In genomic region chr20:57090590-57091560, GRCh38 we compare ENCODE assay signal across 17 cellular contexts.
DNase-seq lines count a peak whose midpoint lies in the region; ATAC-seq, FAIRE-seq and TF ChIP-seq lines count a peak whose summit lies in the region.
"Had no signal": no experiment of that assay in that cellular context is flagged by ENCODE, and none has a peak within 500 bp of the region (broad histone marks: within the 10 kb centered on the region; RNA-seq: fewer than 3 reads in every experiment).

No MANE protein-coding gene starts in this region.

- in situ Hi-C loops in GM12878 (cut with MboI), result no loop called here
- in situ Hi-C loops in HAP-1 (cut with MboI; ENCODE audit: low sequenced_read_pairs), result loop anchor here (10.0 to 25.0 kb wide), 2 partner anchors 396 to 504 kb away; no protein-coding TSS in a partner anchor

- peaks cover 6% of the 10 kb centered on the region for H3K9me3 Mint-ChIP-seq in activated CD4-positive, alpha-beta T cell treated with anti-CD3 and anti-CD28 coated beads, Interleukin-2, amount 10 ng/mL, durations not matched to agents 24 days and 14 days

- no peak for DNase-seq in activated CD4-positive, alpha-beta T cell treated with anti-CD3 and anti-CD28 coated beads, Interleukin-2, amount 10 ng/mL, durations not matched to agents 24 days and 14 days
- DNase-seq in activated CD4-positive, alpha-beta T cell treated with anti-CD3 and anti-CD28 coated beads, Interleukin-2, amount 50 U/mL, for 1 hour, result no peak
- DNase-seq in HCT116 (ENCODE audit: low read depth, low spot score) (no peak), GM12878 (ENCODE audit: low read depth, low spot score) (no peak), posterior vena cava (ENCODE audit: low spot score) (peak; percentile 26), HAP-1 (ENCODE audit: low spot score in 2 of 2) (no peak), esophagus muscularis mucosa (ENCODE audit: extremely low spot score) (no peak)
- DNase-seq: activated gamma-delta T cell treated with Interleukin-2 at 50 U/mL for 16 hours; effector memory CD4-positive, alpha-beta T cell; MG63; NCI-H146; NCI-H2171 treated with DMSO at 0.1 percent for 48 hours; SHP77 had no signal

- no peak overlapping the region; the same call in 1 of the 2 replicates for H3K27ac ChIP-seq in HCT116 (ENCODE audit: low read depth, low read length)
- no peak overlapping the region for H3K27ac ChIP-seq in GM12878 (ENCODE audit: control insufficient read depth, insufficient read depth)
- H3K27ac ChIP-seq in esophagus muscularis mucosa (replicated peaks in 1 of 4), result no peak overlapping the region
- H3K27ac ChIP-seq: ascending aorta had no signal

- H3K36me3 ChIP-seq in HCT116 (ENCODE audit: control insufficient read depth in 1 of 2, insufficient read depth in 2 of 2, low read length in 2 of 2), result no peaks in the 10 kb centered on the region
- no peaks in the 10 kb centered on the region for H3K36me3 ChIP-seq in GM12878 (ENCODE audit: control insufficient read depth in 2 of 2, insufficient read depth in 2 of 2, low read length in 1 of 2)
- no peaks in the 10 kb centered on the region for H3K36me3 ChIP-seq in HAP-1 (replicated peaks)
- no peaks in the 10 kb centered on the region for H3K36me3 ChIP-seq in esophagus muscularis mucosa
- H3K36me3 ChIP-seq: ascending aorta, MG63 had no signal

- TF ChIP-seq EP300 in GM12878 (IDR thresholded peaks at IDR 0.05; ENCODE audit: borderline replicate concordance in 1 of 2, control insufficient read depth in 1 of 2, low read depth in 2 of 2, low read length in 2 of 2) (no peak), esophagus muscularis mucosa (IDR thresholded peaks at IDR 0.05) (no peak)

- BruUV-seq in HCT116 (replicated peaks; lab: Mats Ljungman, UMichigan) (no TSS peak), GM12878 (replicated peaks; lab: Mats Ljungman, UMichigan) (no TSS peak)

- SMC1A ChIA-PET in GM12878 (lab: Charles Lee; ENCODE audit: uncharacterized antibody, unreplicated experiment), result interaction anchor here (0.9 to 2.2 kb wide), 3 partner anchors 244 to 255 kb away, joined by 3 to 7 read pairs (median 5); no protein-coding TSS in a partner anchor

- H3K4me2 ChIP-seq in HCT116 (ENCODE audit: low read length), result no peak overlapping the region
- H3K4me2 ChIP-seq in GM12878 (ENCODE audit: control insufficient read depth, insufficient read depth), result no peak overlapping the region

- H3K27me3 Mint-ChIP-seq in activated CD4-positive, alpha-beta T cell treated with anti-CD3 and anti-CD28 coated beads, Interleukin-2, amount 10 ng/mL, durations not matched to agents 24 days and 14 days, result peaks cover 7% of the 10 kb centered on the region

- POLR2A ChIA-PET in HCT116 (lab: Charles Lee) (interaction anchor here (1.2 kb wide), 1 partner anchor 256 kb away, joined by 4 read pairs; no protein-coding TSS in a partner anchor), GM12878 (lab: Charles Lee) (no interaction called here)

- FAIRE-seq in GM12878 (lab: Jason Lieb, UNC), result no peak
- FAIRE-seq: A204.1, GM19239 had no signal

- H4K20me1 ChIP-seq in HCT116 (ENCODE audit: insufficient read depth), result no peaks in the 10 kb centered on the region
- H4K20me1 ChIP-seq in GM12878 (ENCODE audit: control insufficient read depth, insufficient read depth), result no peaks in the 10 kb centered on the region

- H3K27ac Mint-ChIP-seq in activated CD4-positive, alpha-beta T cell treated with anti-CD3 and anti-CD28 coated beads, Interleukin-2, amount 10 ng/mL, durations not matched to agents 24 days and 14 days, result peak overlapping the region; percentile 96

- WGBS in GM12878 (ENCODE audit: insufficient coverage, insufficient replicate concordance, low lambda C conversion rate, missing lambda C conversion rate), result 48% methylated on average over 14 of the region's 25 CpGs
- WGBS in esophagus muscularis mucosa, result 83% methylated on average over 25 of the region's 25 CpGs

- H3K9me2 ChIP-seq in HCT116 (ENCODE audit: insufficient read depth), result no peaks in the 10 kb centered on the region

- H3K36me3 Mint-ChIP-seq in activated CD4-positive, alpha-beta T cell treated with anti-CD3 and anti-CD28 coated beads, Interleukin-2, amount 10 ng/mL, durations not matched to agents 24 days and 14 days (ENCODE audit: low read depth), result peaks cover 6% of the 10 kb centered on the region

- no peaks in the 10 kb centered on the region for H3K27me3 ChIP-seq in HCT116 (ENCODE audit: insufficient read depth, low read length)
- no peaks in the 10 kb centered on the region for H3K27me3 ChIP-seq in GM12878 (replicated peaks in 1 of 2; ENCODE audit: control insufficient read depth in 2 of 2, insufficient read depth in 2 of 2, low read length in 1 of 2)
- peaks cover 3% of the 10 kb centered on the region; the same call in 1 of the 2 replicates for H3K27me3 ChIP-seq in HAP-1 (ENCODE audit: low read depth)
- H3K27me3 ChIP-seq in esophagus muscularis mucosa, result peaks cover 0 to 57% (median 0%) of the 10 kb centered on the region in 4 donors
- H3K27me3 ChIP-seq: ascending aorta, MG63 had no signal

- H3K4me1 Mint-ChIP-seq in activated CD4-positive, alpha-beta T cell treated with anti-CD3 and anti-CD28 coated beads, Interleukin-2, amount 10 ng/mL, durations not matched to agents 24 days and 14 days, result peaks cover 11% of the 10 kb centered on the region

- H3K4me1 ChIP-seq in HCT116 (ENCODE audit: control insufficient read depth in 1 of 2, insufficient read depth in 2 of 2, low read length in 2 of 2), result peaks cover 2 to 23% of the 10 kb centered on the region in 2 experiments; a peak in 2 of 4 replicates
- no peaks in the 10 kb centered on the region for H3K4me1 ChIP-seq in GM12878 (ENCODE audit: control insufficient read depth, insufficient read depth, low read length)
- no peaks in the 10 kb centered on the region; the same call in 1 of the 2 replicates for H3K4me1 ChIP-seq in HAP-1
- peaks cover 0 to 11% (median 7%) of the 10 kb centered on the region in 4 donors for H3K4me1 ChIP-seq in esophagus muscularis mucosa
- H3K4me1 ChIP-seq: ascending aorta had no signal

- CTCF ChIA-PET in HCT116 (lab: Charles Lee), result interaction anchor here (1.2 to 3.2 kb wide), 8 partner anchors 12 to 260 kb away, joined by 4 to 100 read pairs (median 8); partner anchors contain the start of gene RAE1
- CTCF ChIA-PET in GM12878 (lab: Yijun Ruan, JAX), result interaction anchor here (0.8 to 2.1 kb wide), 13 partner anchors 14 to 509 kb away, joined by 3 to 17 read pairs (median 5); no protein-coding TSS in a partner anchor

- H3K79me2 ChIP-seq in HCT116 (ENCODE audit: insufficient read depth, low read length) (no peaks in the 10 kb centered on the region), GM12878 (ENCODE audit: control insufficient read depth, insufficient read depth, low read length) (no peaks in the 10 kb centered on the region)

- H3K9ac ChIP-seq in HCT116 (ENCODE audit: low read length), result no peak overlapping the region
- H3K9ac ChIP-seq in GM12878 (ENCODE audit: control insufficient read depth, insufficient read depth, low read length), result no peak overlapping the region

- TF ChIP-seq RAD21 in HCT116 (IDR thresholded peaks at IDR 0.05; ENCODE audit: low read depth) (no peak), GM12878 (IDR thresholded peaks at IDR 0.05; ENCODE audit: insufficient read depth, low read depth, low read length) (no peak)

- TF ChIP-seq POLR2A in HCT116 (IDR thresholded peaks at IDR 0.05; ENCODE audit: borderline replicate concordance, extremely low read depth, insufficient read depth, insufficient read length) (no peak), GM12878 (IDR thresholded peaks at IDR 0.05; ENCODE audit: low read depth, low read length) (no peak), esophagus muscularis mucosa (IDR thresholded peaks at IDR 0.05; ENCODE audit: low read depth) (no peak)

- H3K9me3 ChIP-seq in HCT116 (ENCODE audit: control insufficient read depth in 1 of 2, insufficient read depth in 1 of 2, low read depth in 1 of 2, low read length in 2 of 2), result no peaks in the 10 kb centered on the region
- H3K9me3 ChIP-seq in GM12878 (replicated peaks; ENCODE audit: control insufficient read depth, insufficient read depth, low read length), result no peaks in the 10 kb centered on the region
- no peaks in the 10 kb centered on the region for H3K9me3 ChIP-seq in HAP-1
- H3K9me3 ChIP-seq in esophagus muscularis mucosa, result peaks cover 0 to 5% (median 0%) of the 10 kb centered on the region in 4 donors
- H3K9me3 ChIP-seq: ascending aorta, MG63 had no signal

- H3K4me3 Mint-ChIP-seq in activated CD4-positive, alpha-beta T cell treated with anti-CD3 and anti-CD28 coated beads, Interleukin-2, amount 10 ng/mL, durations not matched to agents 24 days and 14 days, result peak overlapping the region; percentile 65

- ATAC-seq in HCT116 (no peak), GM12878 (no peak), GM19035 (IDR thresholded peaks at IDR 0.05; ENCODE audit: unreplicated experiment) (no peak)

- intact Hi-C loops in activated CD4-positive, alpha-beta T cell treated with anti-CD3 and anti-CD28 coated beads, Interleukin-2, amount 10 ng/mL, durations not matched to agents 24 days and 14 days (cut with micrococcal nuclease), result loop anchor here (5.0 kb wide), 1 partner anchor 406 kb away; no protein-coding TSS in a partner anchor
- intact Hi-C loops in HCT116 (cut with micrococcal nuclease) (no loop called here), GM12878 (cut with micrococcal nuclease; ENCODE audit: unreplicated experiment) (loop anchor here (5.0 kb wide), 1 partner anchor 406 kb away; no protein-coding TSS in a partner anchor), posterior vena cava (cut with DNase I) (loop anchor here in 1 of 2 donors (5.0 kb wide), 1 partner anchor 256 kb away; no protein-coding TSS in a partner anchor), esophagus muscularis mucosa (cut with DNase I) (loop anchor here (1.0 kb wide), 1 partner anchor 255 kb away; no protein-coding TSS in a partner anchor)

- RAD21 ChIA-PET in HCT116 (lab: Charles Lee; ENCODE audit: low non-redundant PET in 1 of 2, low total read pairs in 2 of 2, uncharacterized antibody in 2 of 2, unreplicated experiment in 2 of 2) (interaction anchor here (0.8 to 1.5 kb wide), 8 partner anchors 239 to 1107 kb away, joined by 3 to 8 read pairs (median 4); partner anchors contain the start of gene SPO11 (in 1 of the 2)), GM12878 (lab: Charles Lee; ENCODE audit: unreplicated experiment) (interaction anchor here (0.8 to 1.2 kb wide), 2 partner anchors 240 to 256 kb away, joined by 3 to 8 read pairs; no protein-coding TSS in a partner anchor)

- H3K4me3 ChIP-seq in HCT116 (replicated peaks in 1 of 2; ENCODE audit: low read depth in 1 of 2, low read length in 2 of 2), result no peak overlapping the region
- no peak overlapping the region for H3K4me3 ChIP-seq in GM12878
- no peak overlapping the region for H3K4me3 ChIP-seq in HAP-1
- H3K4me3 ChIP-seq in esophagus muscularis mucosa, result no peak overlapping the region
- H3K4me3 ChIP-seq: ascending aorta, MG63 had no signal

- H2AFZ ChIP-seq in HCT116 (ENCODE audit: low read depth, low read length, poor library complexity, severe bottlenecking) (no peak overlapping the region), GM12878 (ENCODE audit: control insufficient read depth, low read depth, low read length) (no peak overlapping the region)

- no peak for TF ChIP-seq CTCF in HCT116 (IDR thresholded peaks at IDR 0.05 in 2 of 3, conservative IDR thresholded peaks at IDR 0.05 in 1 of 3; ENCODE audit: borderline replicate concordance in 1 of 3, insufficient read depth in 1 of 3, low read depth in 2 of 3, low read length in 2 of 3)
- TF ChIP-seq CTCF in GM12878 (IDR thresholded peaks at IDR 0.05 in 2 of 3, conservative IDR thresholded peaks at IDR 0.05 in 1 of 3; ENCODE audit: control insufficient read depth in 2 of 3, extremely low read depth in 1 of 3, insufficient read depth in 1 of 3, low read depth in 3 of 3, low read length in 3 of 3), result no peak
- TF ChIP-seq CTCF in esophagus muscularis mucosa (IDR thresholded peaks at IDR 0.05), result no peak
